ENCODE assay signal across 24 cellular contexts in genomic region chr4:16590792-16591191, GRCh38.
"Had no signal": no experiment of that assay in that cellular context is flagged by ENCODE, and none has a peak within 500 bp of the region (broad histone marks: within the 10 kb centered on the region; RNA-seq: fewer than 3 reads in every experiment).

No MANE protein-coding gene starts in this region.

- DNase-seq: activated CD4-positive, alpha-beta T cell treated with anti-CD3 and anti-CD28 coated beads for 36 hours; activated CD8-positive, alpha-beta memory T cell treated with anti-CD3 and anti-CD28 coated beads, Interleukin-2, amount 50 U/mL, for 4 hours; activated CD8-positive, alpha-beta T cell treated with anti-CD3 and anti-CD28 coated beads for 36 hours; activated naive CD8-positive, alpha-beta T cell treated with anti-CD3 and anti-CD28 coated beads, Interleukin-2, amount 50 U/mL, for 24 hours; activated T-cell treated with anti-CD3 and anti-CD28 coated beads, Interleukin-2, amount 50 U/mL, for 72 hours; amniotic stem cell; brain microvascular endothelial cell; cerebellar nuclear complex; NCI-H1092; NCI-H1417; NCI-H1930; NCI-H2171; NCI-H226; NCI-H526; NCI-H774; NK-92 treated with Interleukin-12 subunit alpha and Interleukin-12 subunit beta, amount 100 ng/mL, for 24 hours; OCI-M1; RPMI8226; SK-N-SH; T-helper 1 cell; WERI-Rb-1 had no signal

- H3K4me3 ChIP-seq: cardiac muscle cell had no signal

- H3K27ac ChIP-seq: brain microvascular endothelial cell, cardiac muscle cell, KMS-11 had no signal

- H3K27ac Mint-ChIP-seq: activated CD4-positive, alpha-beta T cell treated with anti-CD3 and anti-CD28 coated beads for 36 hours; activated CD8-positive, alpha-beta T cell treated with anti-CD3 and anti-CD28 coated beads for 36 hours; activated naive CD4-positive, alpha-beta T cell treated with anti-CD3 and anti-CD28 coated beads, Interleukin-2, amount 50 U/mL, for 72 hours; activated naive CD8-positive, alpha-beta T cell treated with anti-CD3 and anti-CD28 coated beads, Interleukin-2, amount 50 U/mL, for 24 hours; activated T-cell treated with anti-CD3 and anti-CD28 coated beads, Interleukin-2, amount 50 U/mL, for 72 hours had no signal

- H3K27me3 ChIP-seq: brain microvascular endothelial cell, cardiac muscle cell had no signal

- H3K4me1 Mint-ChIP-seq: activated CD4-positive, alpha-beta T cell treated with anti-CD3 and anti-CD28 coated beads for 36 hours; activated naive CD8-positive, alpha-beta T cell treated with anti-CD3 and anti-CD28 coated beads, Interleukin-2, amount 50 U/mL, for 24 hours had no signal

- H3K27me3 Mint-ChIP-seq: activated CD4-positive, alpha-beta T cell treated with anti-CD3 and anti-CD28 coated beads for 36 hours; activated naive CD8-positive, alpha-beta T cell treated with anti-CD3 and anti-CD28 coated beads, Interleukin-2, amount 50 U/mL, for 24 hours had no signal

- H3K4me3 Mint-ChIP-seq: activated CD4-positive, alpha-beta T cell treated with anti-CD3 and anti-CD28 coated beads for 36 hours; activated CD8-positive, alpha-beta T cell treated with anti-CD3 and anti-CD28 coated beads for 36 hours; activated naive CD8-positive, alpha-beta T cell treated with anti-CD3 and anti-CD28 coated beads, Interleukin-2, amount 50 U/mL, for 24 hours; activated T-cell treated with anti-CD3 and anti-CD28 coated beads, Interleukin-2, amount 50 U/mL, for 72 hours had no signal

- H3K9me3 Mint-ChIP-seq: activated CD8-positive, alpha-beta T cell treated with anti-CD3 and anti-CD28 coated beads for 36 hours; activated naive CD4-positive, alpha-beta T cell treated with anti-CD3 and anti-CD28 coated beads, Interleukin-2, amount 50 U/mL, for 72 hours; activated naive CD8-positive, alpha-beta T cell treated with anti-CD3 and anti-CD28 coated beads, Interleukin-2, amount 50 U/mL, for 24 hours; activated T-cell treated with anti-CD3 and anti-CD28 coated beads, Interleukin-2, amount 50 U/mL, for 72 hours had no signal

- H3K36me3 Mint-ChIP-seq: activated naive CD4-positive, alpha-beta T cell treated with anti-CD3 and anti-CD28 coated beads, Interleukin-2, amount 50 U/mL, for 72 hours had no signal
